ENCODE assay signal across 9 cellular contexts in the genomic region with DNA sequence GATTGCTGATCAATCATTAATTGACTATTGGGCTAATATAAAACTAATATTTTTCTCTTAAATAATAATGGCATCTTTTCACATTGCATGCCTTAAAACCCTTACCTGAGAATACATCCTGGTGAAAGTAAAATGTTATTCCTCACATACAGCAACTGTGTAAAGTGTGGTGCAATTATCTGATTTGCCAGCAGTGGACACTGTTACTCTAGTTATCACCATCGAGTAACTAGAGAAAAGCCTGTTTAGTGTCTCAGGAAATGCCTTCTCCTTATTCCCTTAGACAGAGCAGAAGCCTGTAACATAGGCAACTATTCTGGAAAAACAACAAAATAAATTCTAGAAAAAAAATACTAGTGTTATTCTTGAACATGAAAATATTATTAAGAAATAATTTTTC.
A peak's percentile ranks its signal among the peaks of the same experiment; 100 is the strongest.
DNase-seq lines count a peak whose midpoint lies in the region; ATAC-seq, FAIRE-seq and TF ChIP-seq lines count a peak whose summit lies in the region.
"Had no signal": no experiment of that assay in that cellular context is flagged by ENCODE, and none has a peak within 500 bp of the region (broad histone marks: within the 10 kb centered on the region; RNA-seq: fewer than 3 reads in every experiment).

No MANE protein-coding gene starts in this region.

- no peak overlapping the region for H3K27ac ChIP-seq in aorta (ENCODE audit: low read depth in 1 of 2, low read length in 2 of 2)
- H3K27ac ChIP-seq: SJCRH30 had no signal

- DNase-seq in EH (ENCODE audit: low read depth) (peak; percentile 19), H54 (ENCODE audit: insufficient read length, low spot score) (peak; percentile 24), NCI-H1417 (lab: John Stamatoyannopoulos, UW) (peak; percentile 74 to 95 (median 94)), amniotic epithelial cell (ENCODE audit: low read depth) (peak; percentile 44), aorta (no peak)
- DNase-seq in activated T-cell treated with anti-CD3 and anti-CD28 coated beads, Interleukin-2, amount 50 U/mL, for 48 hours, result no peak

- H3K9me3 ChIP-seq in aorta (ENCODE audit: control insufficient read depth, low read length), result no peaks in the 10 kb centered on the region
- H3K9me3 ChIP-seq: SJCRH30 had no signal

- H3K27me3 ChIP-seq in aorta (ENCODE audit: control insufficient read depth in 1 of 2, insufficient read depth in 2 of 2, low read length in 1 of 2), result no peaks in the 10 kb centered on the region
- H3K27me3 ChIP-seq: SJCRH30 had no signal

- H3K4me3 ChIP-seq in aorta (ENCODE audit: low read length in 2 of 2), result no peak overlapping the region
- H3K4me3 ChIP-seq: SJCRH30 had no signal

- FAIRE-seq in H54 (lab: Jason Lieb, UNC) (peak; percentile 94), islet of Langerhans (lab: Jason Lieb, UNC) (peak; percentile 99)

- 0 to 1% methylated on average over 1 of the region's 1 CpG for WGBS in aorta, 2 donors

- H3K36me3 ChIP-seq in aorta (ENCODE audit: control insufficient read depth in 1 of 2, insufficient read depth in 2 of 2, low read length in 1 of 2), result no peaks in the 10 kb centered on the region
- H3K36me3 ChIP-seq: SJCRH30 had no signal

- no peak for TF ChIP-seq POLR2A in H54 (IDR thresholded peaks at IDR 0.05; ENCODE audit: low read depth, low read length)

- intact Hi-C loops in aorta (cut with DNase I), result loop anchor here (5.0 to 10.0 kb wide), 4 partner anchors 203 to 613 kb away; no protein-coding TSS in a partner anchor

- H3K4me1 ChIP-seq in aorta (ENCODE audit: control insufficient read depth in 1 of 2, insufficient read depth in 2 of 2, low read length in 2 of 2), result peaks cover 1 to 3% of the 10 kb centered on the region in 2 donors
- H3K4me1 ChIP-seq: SJCRH30 had no signal

- peak; percentile 78 for ATAC-seq in aorta (ENCODE audit: low FRiP score)
- ATAC-seq in GM18520 (IDR thresholded peaks at IDR 0.05; ENCODE audit: unreplicated experiment), result no peak

Comparison
In these comparisons a context has a peak if more than half of its experiments do, and no peak if none do; other contexts are left out.
1. DNase-seq: peak in EH (single experiment), H54 (single experiment), NCI-H1417 (3 of 3) and amniotic epithelial cell (single experiment); none in aorta (0 of 2) and activated T-cell treated with anti-CD3 and anti-CD28 coated beads, Interleukin-2, amount 50 U/mL, for 48 hours (0 of 2).